32 cellular contexts compared by ENCODE assay signal in genomic region chr9:23644906-23645305, GRCh38.
"Had no signal": no experiment of that assay in that cellular context is flagged by ENCODE, and none has a peak within 500 bp of the region (broad histone marks: within the 10 kb centered on the region; RNA-seq: fewer than 3 reads in every experiment).

No MANE protein-coding gene starts in this region.

- H3K27ac ChIP-seq: adrenal gland, body of pancreas, brain microvascular endothelial cell, breast epithelium, VCaP had no signal

- H3K9me3 ChIP-seq: adrenal gland, body of pancreas, breast epithelium had no signal

- H3K36me3 ChIP-seq: adrenal gland, brain microvascular endothelial cell, breast epithelium had no signal

- ATAC-seq: activated CD8-positive, alpha-beta T cell treated with anti-CD3 and anti-CD28 coated beads for 36 hours; activated naive CD4-positive, alpha-beta T cell treated with anti-CD3 and anti-CD28 coated beads, Interleukin-2, amount 50 U/mL, for 72 hours; activated T-cell treated with anti-CD3 and anti-CD28 coated beads, Interleukin-2, amount 50 U/mL, for 4 hours; activated T-cell treated with anti-CD3 and anti-CD28 coated beads, Interleukin-2, amount 50 U/mL, for 72 hours; activated T-helper 17 cell treated with anti-CD3 and anti-CD28 coated beads, Interleukin-2, amount 50 U/mL, for 72 hours; body of pancreas had no signal

- H3K4me3 ChIP-seq: adrenal gland, body of pancreas, breast epithelium had no signal

- DNase-seq: activated B cell treated with CpG ODN at 0.5 μM for 24 hours; activated CD4-positive, alpha-beta memory T cell treated with anti-CD3 and anti-CD28 coated beads for 36 hours; activated CD4-positive, alpha-beta T cell treated with anti-CD3 and anti-CD28 coated beads for 4 hours; activated CD4-positive, alpha-beta T cell treated with anti-CD3 and anti-CD28 coated beads, Interleukin-2, amount 10 ng/mL, durations not matched to agents 24 days and 14 days; activated CD4-positive, alpha-beta T cell treated with anti-CD3 and anti-CD28 coated beads, Interleukin-2, amount 50 U/mL, for 1 hour; activated CD4-positive, alpha-beta T cell treated with anti-CD3 and anti-CD28 coated beads, Interleukin-2, amount 50 U/mL, for 4 hours; activated CD4-positive, CD25-positive, alpha-beta regulatory T cell treated with anti-CD3 and anti-CD28 coated beads, Interleukin-2, amount 50 U/mL, for 72 hours; activated CD8-positive, alpha-beta memory T cell treated with anti-CD3 and anti-CD28 coated beads, Interleukin-2, amount 50 U/mL, for 4 hours; activated CD8-positive, alpha-beta T cell treated with anti-CD3 and anti-CD28 coated beads for 36 hours; activated effector memory CD4-positive, alpha-beta T cell treated with anti-CD3 and anti-CD28 coated beads, Interleukin-2, amount 50 U/mL, for 16 hours; activated gamma-delta T cell treated with Interleukin-2 at 50 U/mL for 16 hours; activated naive CD4-positive, alpha-beta T cell; activated naive CD4-positive, alpha-beta T cell treated with anti-CD3 and anti-CD28 coated beads for 36 hours; activated naive CD4-positive, alpha-beta T cell treated with anti-CD3 and anti-CD28 coated beads, Interleukin-2, amount 50 U/mL, for 16 hours; activated naive CD8-positive, alpha-beta T cell treated with anti-CD3 and anti-CD28 coated beads for 36 hours; activated T-cell treated with anti-CD3 and anti-CD28 coated beads for 4 hours; activated T-cell treated with anti-CD3 and anti-CD28 coated beads, Interleukin-2, amount 50 U/mL, for 1 hour; activated T-cell treated with anti-CD3 and anti-CD28 coated beads, Interleukin-2, amount 50 U/mL, for 4 hours; activated T-cell treated with anti-CD3 and anti-CD28 coated beads, Interleukin-2, amount 50 U/mL, for 72 hours; adrenal gland; amniotic stem cell; aorta; body of pancreas; brain microvascular endothelial cell; central memory CD4-positive, alpha-beta T cell; T-helper 1 cell; T-helper 2 cell; T-helper 9 cell had no signal

- H3K27me3 ChIP-seq: adrenal gland, body of pancreas, brain microvascular endothelial cell, breast epithelium had no signal

- H3K4me1 ChIP-seq: adrenal gland, body of pancreas, breast epithelium had no signal
